In the genomic region with DNA sequence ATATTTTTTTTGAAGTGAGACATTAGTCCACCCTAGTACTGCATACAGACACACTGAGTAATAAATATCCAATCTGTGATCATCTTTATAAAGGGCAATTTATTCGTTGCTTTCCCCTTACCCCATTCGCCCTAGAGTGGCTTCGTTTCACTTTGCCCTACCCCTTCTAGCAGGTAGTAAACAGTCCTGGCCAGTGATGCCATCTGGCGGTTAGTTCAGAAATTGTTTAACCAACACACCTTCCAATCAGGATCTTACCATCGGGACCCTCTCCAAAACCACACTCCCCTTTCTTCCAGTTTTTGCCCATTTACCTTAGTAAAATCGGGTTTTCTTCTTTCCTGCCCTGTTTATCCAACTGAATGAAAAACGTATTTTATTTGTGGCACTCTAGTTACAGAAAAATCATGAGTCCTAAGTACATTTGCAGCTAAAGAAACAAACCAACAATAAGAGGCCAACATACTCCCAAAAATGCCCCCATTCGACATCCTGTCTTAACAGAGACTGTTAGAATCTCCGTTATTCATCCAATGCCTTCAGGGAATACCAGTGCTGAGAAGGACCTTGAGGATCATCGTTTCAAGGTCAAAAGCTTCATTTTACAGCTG, we compare ENCODE assay signal across 1 cellular context.
TF ChIP-seq lines count a peak whose summit lies in the region.

No MANE protein-coding gene starts in this region.

TF ChIP-seq in HepG2, 621 proteins besides CTCF, POLR2A, EP300 and RAD21 (continued from another document and continues in another):
- TF ChIP-seq ZNF20 (CRISPR knock-in tag; IDR thresholded peaks at IDR 0.05), result no peak
- TF ChIP-seq SMAD3 (CRISPR knock-in tag; IDR thresholded peaks at IDR 0.05), result 0 out of 2 replicates have a peak, but pooled peaks have one; percentile 48
- TF ChIP-seq, protein P1, sequence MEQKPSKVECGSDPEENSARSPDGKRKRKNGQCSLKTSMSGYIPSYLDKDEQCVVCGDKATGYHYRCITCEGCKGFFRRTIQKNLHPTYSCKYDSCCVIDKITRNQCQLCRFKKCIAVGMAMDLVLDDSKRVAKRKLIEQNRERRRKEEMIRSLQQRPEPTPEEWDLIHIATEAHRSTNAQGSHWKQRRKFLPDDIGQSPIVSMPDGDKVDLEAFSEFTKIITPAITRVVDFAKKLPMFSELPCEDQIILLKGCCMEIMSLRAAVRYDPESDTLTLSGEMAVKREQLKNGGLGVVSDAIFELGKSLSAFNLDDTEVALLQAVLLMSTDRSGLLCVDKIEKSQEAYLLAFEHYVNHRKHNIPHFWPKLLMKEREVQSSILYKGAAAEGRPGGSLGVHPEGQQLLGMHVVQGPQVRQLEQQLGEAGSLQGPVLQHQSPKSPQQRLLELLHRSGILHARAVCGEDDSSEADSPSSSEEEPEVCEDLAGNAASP (CRISPR knock-in tag; IDR thresholded peaks at IDR 0.05; ENCODE audit: borderline replicate concordance), result 0 out of 2 replicates have a peak, but pooled peaks have one; percentile 14
- TF ChIP-seq KAT8 (CRISPR knock-in tag; IDR thresholded peaks at IDR 0.05), result 0 out of 2 replicates have a peak, but pooled peaks have one; percentile 36
- TF ChIP-seq, protein P2, sequence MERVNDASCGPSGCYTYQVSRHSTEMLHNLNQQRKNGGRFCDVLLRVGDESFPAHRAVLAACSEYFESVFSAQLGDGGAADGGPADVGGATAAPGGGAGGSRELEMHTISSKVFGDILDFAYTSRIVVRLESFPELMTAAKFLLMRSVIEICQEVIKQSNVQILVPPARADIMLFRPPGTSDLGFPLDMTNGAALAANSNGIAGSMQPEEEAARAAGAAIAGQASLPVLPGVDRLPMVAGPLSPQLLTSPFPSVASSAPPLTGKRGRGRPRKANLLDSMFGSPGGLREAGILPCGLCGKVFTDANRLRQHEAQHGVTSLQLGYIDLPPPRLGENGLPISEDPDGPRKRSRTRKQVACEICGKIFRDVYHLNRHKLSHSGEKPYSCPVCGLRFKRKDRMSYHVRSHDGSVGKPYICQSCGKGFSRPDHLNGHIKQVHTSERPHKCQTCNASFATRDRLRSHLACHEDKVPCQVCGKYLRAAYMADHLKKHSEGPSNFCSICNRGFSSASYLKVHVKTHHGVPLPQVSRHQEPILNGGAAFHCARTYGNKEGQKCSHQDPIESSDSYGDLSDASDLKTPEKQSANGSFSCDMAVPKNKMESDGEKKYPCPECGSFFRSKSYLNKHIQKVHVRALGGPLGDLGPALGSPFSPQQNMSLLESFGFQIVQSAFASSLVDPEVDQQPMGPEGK (CRISPR knock-in tag; IDR thresholded peaks at IDR 0.05), result 0 out of 2 replicates have a peak, but pooled peaks have one; percentile 9
- TF ChIP-seq, protein P3, sequence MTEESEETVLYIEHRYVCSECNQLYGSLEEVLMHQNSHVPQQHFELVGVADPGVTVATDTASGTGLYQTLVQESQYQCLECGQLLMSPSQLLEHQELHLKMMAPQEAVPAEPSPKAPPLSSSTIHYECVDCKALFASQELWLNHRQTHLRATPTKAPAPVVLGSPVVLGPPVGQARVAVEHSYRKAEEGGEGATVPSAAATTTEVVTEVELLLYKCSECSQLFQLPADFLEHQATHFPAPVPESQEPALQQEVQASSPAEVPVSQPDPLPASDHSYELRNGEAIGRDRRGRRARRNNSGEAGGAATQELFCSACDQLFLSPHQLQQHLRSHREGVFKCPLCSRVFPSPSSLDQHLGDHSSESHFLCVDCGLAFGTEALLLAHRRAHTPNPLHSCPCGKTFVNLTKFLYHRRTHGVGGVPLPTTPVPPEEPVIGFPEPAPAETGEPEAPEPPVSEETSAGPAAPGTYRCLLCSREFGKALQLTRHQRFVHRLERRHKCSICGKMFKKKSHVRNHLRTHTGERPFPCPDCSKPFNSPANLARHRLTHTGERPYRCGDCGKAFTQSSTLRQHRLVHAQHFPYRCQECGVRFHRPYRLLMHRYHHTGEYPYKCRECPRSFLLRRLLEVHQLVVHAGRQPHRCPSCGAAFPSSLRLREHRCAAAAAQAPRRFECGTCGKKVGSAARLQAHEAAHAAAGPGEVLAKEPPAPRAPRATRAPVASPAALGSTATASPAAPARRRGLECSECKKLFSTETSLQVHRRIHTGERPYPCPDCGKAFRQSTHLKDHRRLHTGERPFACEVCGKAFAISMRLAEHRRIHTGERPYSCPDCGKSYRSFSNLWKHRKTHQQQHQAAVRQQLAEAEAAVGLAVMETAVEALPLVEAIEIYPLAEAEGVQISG (CRISPR knock-in tag; IDR thresholded peaks at IDR 0.05), result peak; percentile 64
- TF ChIP-seq, protein P4, sequence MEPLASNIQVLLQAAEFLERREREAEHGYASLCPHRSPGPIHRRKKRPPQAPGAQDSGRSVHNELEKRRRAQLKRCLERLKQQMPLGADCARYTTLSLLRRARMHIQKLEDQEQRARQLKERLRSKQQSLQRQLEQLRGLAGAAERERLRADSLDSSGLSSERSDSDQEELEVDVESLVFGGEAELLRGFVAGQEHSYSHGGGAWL (CRISPR knock-in tag; IDR thresholded peaks at IDR 0.05), result no peak
- TF ChIP-seq, protein P5, sequence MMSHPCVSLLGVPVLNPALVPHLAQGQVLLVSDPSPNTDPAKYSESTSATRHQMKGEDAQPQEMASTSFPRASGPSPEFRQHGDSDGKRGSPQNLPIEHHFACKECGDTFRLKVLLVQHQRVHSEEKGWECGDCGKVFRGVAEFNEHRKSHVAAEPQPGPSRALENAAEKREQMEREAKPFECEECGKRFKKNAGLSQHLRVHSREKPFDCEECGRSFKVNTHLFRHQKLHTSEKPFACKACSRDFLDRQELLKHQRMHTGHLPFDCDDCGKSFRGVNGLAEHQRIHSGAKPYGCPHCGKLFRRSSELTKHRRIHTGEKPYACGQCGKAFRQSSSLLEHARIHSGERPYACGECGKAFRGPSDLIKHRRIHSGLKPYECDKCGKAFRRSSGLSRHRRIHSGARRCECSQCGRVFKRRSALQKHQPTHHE (CRISPR knock-in tag; IDR thresholded peaks at IDR 0.05; ENCODE audit: borderline replicate concordance), result no peak
- no peak for TF ChIP-seq ZNF10 (CRISPR knock-in tag; IDR thresholded peaks at IDR 0.05; ENCODE audit: borderline replicate concordance, low read depth)
- TF ChIP-seq ZNF619 (CRISPR knock-in tag; IDR thresholded peaks at IDR 0.05), result no peak
- TF ChIP-seq FOXK1 (CRISPR knock-in tag; IDR thresholded peaks at IDR 0.05; ENCODE audit: borderline replicate concordance, low read depth), result peak; percentile 51; the same call in 1 of the 2 replicates
- TF ChIP-seq, protein P6, sequence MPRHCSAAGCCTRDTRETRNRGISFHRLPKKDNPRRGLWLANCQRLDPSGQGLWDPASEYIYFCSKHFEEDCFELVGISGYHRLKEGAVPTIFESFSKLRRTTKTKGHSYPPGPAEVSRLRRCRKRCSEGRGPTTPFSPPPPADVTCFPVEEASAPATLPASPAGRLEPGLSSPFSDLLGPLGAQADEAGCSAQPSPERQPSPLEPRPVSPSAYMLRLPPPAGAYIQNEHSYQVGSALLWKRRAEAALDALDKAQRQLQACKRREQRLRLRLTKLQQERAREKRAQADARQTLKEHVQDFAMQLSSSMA (CRISPR knock-in tag; IDR thresholded peaks at IDR 0.05), result no peak
- TF ChIP-seq ZMAT3 (CRISPR knock-in tag; conservative IDR thresholded peaks at IDR 0.05), result no peak
- no peak for TF ChIP-seq SP1 (IDR thresholded peaks at IDR 0.05)
- no peak for TF ChIP-seq SP1 (CRISPR knock-in tag; IDR thresholded peaks at IDR 0.05)
- TF ChIP-seq, protein P7, sequence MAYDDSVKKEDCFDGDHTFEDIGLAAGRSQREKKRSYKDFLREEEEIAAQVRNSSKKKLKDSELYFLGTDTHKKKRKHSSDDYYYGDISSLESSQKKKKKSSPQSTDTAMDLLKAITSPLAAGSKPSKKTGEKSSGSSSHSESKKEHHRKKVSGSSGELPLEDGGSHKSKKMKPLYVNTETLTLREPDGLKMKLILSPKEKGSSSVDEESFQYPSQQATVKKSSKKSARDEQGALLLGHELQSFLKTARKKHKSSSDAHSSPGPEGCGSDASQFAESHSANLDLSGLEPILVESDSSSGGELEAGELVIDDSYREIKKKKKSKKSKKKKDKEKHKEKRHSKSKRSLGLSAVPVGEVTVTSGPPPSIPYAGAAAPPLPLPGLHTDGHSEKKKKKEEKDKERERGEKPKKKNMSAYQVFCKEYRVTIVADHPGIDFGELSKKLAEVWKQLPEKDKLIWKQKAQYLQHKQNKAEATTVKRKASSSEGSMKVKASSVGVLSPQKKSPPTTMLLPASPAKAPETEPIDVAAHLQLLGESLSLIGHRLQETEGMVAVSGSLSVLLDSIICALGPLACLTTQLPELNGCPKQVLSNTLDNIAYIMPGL (CRISPR knock-in tag; IDR thresholded peaks at IDR 0.05; ENCODE audit: borderline replicate concordance in 1 of 2, low read depth in 1 of 2), result peak; percentile 55 to 65; a peak in 3 of 4 replicates
- TF ChIP-seq ZNF382 (CRISPR knock-in tag; IDR thresholded peaks at IDR 0.05; ENCODE audit: borderline replicate concordance), result no peak
- TF ChIP-seq NPAS2 (CRISPR knock-in tag; IDR thresholded peaks at IDR 0.05; ENCODE audit: borderline replicate concordance), result no peak
- TF ChIP-seq ZNF772 (CRISPR knock-in tag; IDR thresholded peaks at IDR 0.05), result no peak
- TF ChIP-seq THAP11 (CRISPR knock-in tag; IDR thresholded peaks at IDR 0.05), result peak; percentile 23; the same call in 1 of the 2 replicates
- peak; percentile 18; the same call in 1 of the 2 replicates for TF ChIP-seq KDM5A (IDR thresholded peaks at IDR 0.05; ENCODE audit: borderline replicate concordance, low read length)
- no peak for TF ChIP-seq RAD51 (IDR thresholded peaks at IDR 0.05; ENCODE audit: borderline replicate concordance)
- no peak for TF ChIP-seq ZNF24 (IDR thresholded peaks at IDR 0.05)
- TF ChIP-seq SAP130 (CRISPR knock-in tag; IDR thresholded peaks at IDR 0.05; ENCODE audit: low read depth), result peak; percentile 46; the same call in 1 of the 2 replicates
- 0 out of 2 replicates have a peak, but pooled peaks have one; percentile 20 for TF ChIP-seq NR2F6 (IDR thresholded peaks at IDR 0.05)
- no peak for TF ChIP-seq NR2F6 (CRISPR knock-in tag; IDR thresholded peaks at IDR 0.05)
- TF ChIP-seq, protein P8, sequence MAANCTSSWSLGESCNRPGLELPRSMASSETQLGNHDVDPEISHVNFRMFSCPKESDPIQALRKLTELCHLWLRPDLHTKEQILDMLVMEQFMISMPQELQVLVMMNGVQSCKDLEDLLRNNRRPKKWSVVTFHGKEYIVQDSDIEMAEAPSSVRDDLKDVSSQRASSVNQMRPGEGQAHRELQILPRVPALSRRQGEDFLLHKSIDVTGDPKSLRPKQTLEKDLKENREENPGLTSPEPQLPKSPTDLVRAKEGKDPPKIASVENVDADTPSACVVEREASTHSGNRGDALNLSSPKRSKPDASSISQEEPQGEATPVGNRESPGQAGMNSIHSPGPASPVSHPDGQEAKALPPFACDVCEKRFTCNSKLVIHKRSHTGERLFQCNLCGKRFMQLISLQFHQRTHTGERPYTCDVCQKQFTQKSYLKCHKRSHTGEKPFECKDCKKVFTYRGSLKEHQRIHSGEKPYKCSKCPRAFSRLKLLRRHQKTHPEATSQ (CRISPR knock-in tag; IDR thresholded peaks at IDR 0.05; ENCODE audit: borderline replicate concordance), result no peak
- TF ChIP-seq, protein P9, sequence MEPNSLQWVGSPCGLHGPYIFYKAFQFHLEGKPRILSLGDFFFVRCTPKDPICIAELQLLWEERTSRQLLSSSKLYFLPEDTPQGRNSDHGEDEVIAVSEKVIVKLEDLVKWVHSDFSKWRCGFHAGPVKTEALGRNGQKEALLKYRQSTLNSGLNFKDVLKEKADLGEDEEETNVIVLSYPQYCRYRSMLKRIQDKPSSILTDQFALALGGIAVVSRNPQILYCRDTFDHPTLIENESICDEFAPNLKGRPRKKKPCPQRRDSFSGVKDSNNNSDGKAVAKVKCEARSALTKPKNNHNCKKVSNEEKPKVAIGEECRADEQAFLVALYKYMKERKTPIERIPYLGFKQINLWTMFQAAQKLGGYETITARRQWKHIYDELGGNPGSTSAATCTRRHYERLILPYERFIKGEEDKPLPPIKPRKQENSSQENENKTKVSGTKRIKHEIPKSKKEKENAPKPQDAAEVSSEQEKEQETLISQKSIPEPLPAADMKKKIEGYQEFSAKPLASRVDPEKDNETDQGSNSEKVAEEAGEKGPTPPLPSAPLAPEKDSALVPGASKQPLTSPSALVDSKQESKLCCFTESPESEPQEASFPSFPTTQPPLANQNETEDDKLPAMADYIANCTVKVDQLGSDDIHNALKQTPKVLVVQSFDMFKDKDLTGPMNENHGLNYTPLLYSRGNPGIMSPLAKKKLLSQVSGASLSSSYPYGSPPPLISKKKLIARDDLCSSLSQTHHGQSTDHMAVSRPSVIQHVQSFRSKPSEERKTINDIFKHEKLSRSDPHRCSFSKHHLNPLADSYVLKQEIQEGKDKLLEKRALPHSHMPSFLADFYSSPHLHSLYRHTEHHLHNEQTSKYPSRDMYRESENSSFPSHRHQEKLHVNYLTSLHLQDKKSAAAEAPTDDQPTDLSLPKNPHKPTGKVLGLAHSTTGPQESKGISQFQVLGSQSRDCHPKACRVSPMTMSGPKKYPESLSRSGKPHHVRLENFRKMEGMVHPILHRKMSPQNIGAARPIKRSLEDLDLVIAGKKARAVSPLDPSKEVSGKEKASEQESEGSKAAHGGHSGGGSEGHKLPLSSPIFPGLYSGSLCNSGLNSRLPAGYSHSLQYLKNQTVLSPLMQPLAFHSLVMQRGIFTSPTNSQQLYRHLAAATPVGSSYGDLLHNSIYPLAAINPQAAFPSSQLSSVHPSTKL (CRISPR knock-in tag; IDR thresholded peaks at IDR 0.05), result peak; percentile 23; the same call in 1 of the 2 replicates
- no peak for TF ChIP-seq ZNF749 (CRISPR knock-in tag; IDR thresholded peaks at IDR 0.05; ENCODE audit: borderline replicate concordance)
- TF ChIP-seq SP140L (CRISPR knock-in tag; IDR thresholded peaks at IDR 0.05; ENCODE audit: borderline replicate concordance), result 0 out of 2 replicates have a peak, but pooled peaks have one; percentile 52
- TF ChIP-seq SMC3 (IDR thresholded peaks at IDR 0.05; ENCODE audit: low read length), result peak; percentile 85
- TF ChIP-seq ZNF331 (CRISPR knock-in tag; IDR thresholded peaks at IDR 0.05), result no peak; the same call in 1 of the 2 replicates
- no peak for TF ChIP-seq MLLT10 (CRISPR knock-in tag; IDR thresholded peaks at IDR 0.05)
- 0 out of 2 replicates have a peak, but pooled peaks have one; percentile 50 for TF ChIP-seq SMYD3 (CRISPR knock-in tag; IDR thresholded peaks at IDR 0.05)
- TF ChIP-seq, protein P10, sequence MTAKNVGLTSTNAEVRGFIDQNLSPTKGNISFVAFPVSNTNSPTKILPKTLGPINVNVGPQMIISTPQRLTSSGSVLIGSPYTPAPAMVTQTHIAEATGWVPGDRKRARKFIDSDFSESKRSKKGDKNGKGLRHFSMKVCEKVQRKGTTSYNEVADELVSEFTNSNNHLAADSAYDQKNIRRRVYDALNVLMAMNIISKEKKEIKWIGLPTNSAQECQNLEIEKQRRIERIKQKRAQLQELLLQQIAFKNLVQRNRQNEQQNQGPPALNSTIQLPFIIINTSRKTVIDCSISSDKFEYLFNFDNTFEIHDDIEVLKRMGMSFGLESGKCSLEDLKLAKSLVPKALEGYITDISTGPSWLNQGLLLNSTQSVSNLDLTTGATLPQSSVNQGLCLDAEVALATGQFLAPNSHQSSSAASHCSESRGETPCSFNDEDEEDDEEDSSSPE (CRISPR knock-in tag; IDR thresholded peaks at IDR 0.05), result no peak
- TF ChIP-seq ZFP62 (CRISPR knock-in tag; IDR thresholded peaks at IDR 0.05), result no peak
- TF ChIP-seq, protein P11, sequence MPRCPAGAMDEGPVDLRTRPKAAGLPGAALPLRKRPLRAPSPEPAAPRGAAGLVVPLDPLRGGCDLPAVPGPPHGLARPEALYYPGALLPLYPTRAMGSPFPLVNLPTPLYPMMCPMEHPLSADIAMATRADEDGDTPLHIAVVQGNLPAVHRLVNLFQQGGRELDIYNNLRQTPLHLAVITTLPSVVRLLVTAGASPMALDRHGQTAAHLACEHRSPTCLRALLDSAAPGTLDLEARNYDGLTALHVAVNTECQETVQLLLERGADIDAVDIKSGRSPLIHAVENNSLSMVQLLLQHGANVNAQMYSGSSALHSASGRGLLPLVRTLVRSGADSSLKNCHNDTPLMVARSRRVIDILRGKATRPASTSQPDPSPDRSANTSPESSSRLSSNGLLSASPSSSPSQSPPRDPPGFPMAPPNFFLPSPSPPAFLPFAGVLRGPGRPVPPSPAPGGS (CRISPR knock-in tag; IDR thresholded peaks at IDR 0.05), result no peak
- TF ChIP-seq TOE1 (CRISPR knock-in tag; IDR thresholded peaks at IDR 0.05), result no peak
- TF ChIP-seq GABPA (IDR thresholded peaks at IDR 0.05; ENCODE audit: low read depth, low read length), result no peak
- TF ChIP-seq GABPA (CRISPR knock-in tag; IDR thresholded peaks at IDR 0.05; ENCODE audit: low read depth), result no peak
